1 cellular context compared by ENCODE assay signal in the genomic region with DNA sequence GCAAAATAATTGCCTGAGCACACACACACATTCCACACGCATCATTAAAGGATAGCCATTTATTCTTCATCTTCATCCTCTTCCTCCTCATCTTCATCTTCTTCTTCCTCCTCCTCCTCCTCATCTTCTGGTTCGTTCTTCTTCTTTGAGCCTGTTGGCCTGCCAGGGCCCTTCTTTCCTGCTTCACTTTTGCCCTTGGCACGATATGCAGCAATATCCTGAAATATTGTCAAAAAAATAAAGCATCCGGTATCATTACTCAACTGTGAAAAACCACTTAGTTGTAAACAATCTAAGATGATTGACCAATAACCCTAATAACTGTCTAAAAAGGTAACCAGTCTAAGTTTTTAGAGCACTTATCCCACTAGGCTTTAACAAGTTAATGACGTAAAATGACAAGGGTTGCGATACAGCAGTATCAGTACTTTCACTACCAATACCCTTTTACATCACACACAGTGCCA.
A peak's percentile ranks its signal among the peaks of the same experiment; 100 is the strongest.
TF ChIP-seq lines count a peak whose summit lies in the region.

No MANE protein-coding gene starts in this region.

TF ChIP-seq in K562, 482 proteins besides CTCF, POLR2A, EP300 and RAD21 (continued from another document):
- 0 out of 2 replicates have a peak, but pooled peaks have one; percentile 16 for TF ChIP-seq ZBTB40 (IDR thresholded peaks at IDR 0.05)
- TF ChIP-seq ZBTB40 (CRISPR knock-in tag; IDR thresholded peaks at IDR 0.05): no peak
- TF ChIP-seq CEBPG (CRISPR knock-in tag; IDR thresholded peaks at IDR 0.05): no peak
- TF ChIP-seq CEBPG (tag; conservative IDR thresholded peaks at IDR 0.05 in 1 of 2, IDR thresholded peaks at IDR 0.05 in 1 of 2): 0 out of 4 replicates have a peak, but pooled peaks of 1 of the 2 experiments have one; percentile 34
- TF ChIP-seq ZNF668 (CRISPR knock-in tag; IDR thresholded peaks at IDR 0.05): no peak
